Comparison of ENCODE assay signal across 8 cellular contexts in genomic region chr5:147558826-147559225, GRCh38. TPM values are rescaled to one million over a fixed set of nuclear protein-coding genes. Genes with fewer than 3 reads are reported as not detected.
DNase-seq lines count a peak whose midpoint lies in the region; ATAC-seq and TF ChIP-seq lines count a peak whose summit lies in the region.

No MANE protein-coding gene starts in this region.

- H3K27me3 ChIP-seq in A673 (replicated peaks; ENCODE audit: insufficient read depth, low read depth, low read length, poor library complexity) (no peaks in the 10 kb centered on the region), MM.1S (replicated peaks; ENCODE audit: insufficient read depth, low read length) (no peaks in the 10 kb centered on the region)

- POLR2A ChIA-PET in A673 (lab: Charles Lee; ENCODE audit: low non-redundant PET), result no interaction called here

- H2AFZ ChIP-seq in MM.1S (ENCODE audit: low read length), result no peak overlapping the region

- BruUV-seq in A673 (replicated peaks; lab: Mats Ljungman, UMichigan), result no TSS peak

- intact Hi-C loops in A673 (cut with micrococcal nuclease; ENCODE audit: unreplicated experiment), result loop anchor here (1.0 to 5.0 kb wide), 3 partner anchors 47 to 105 kb away; partner anchors contain the start of gene DPYSL3

- H4K20me1 ChIP-seq in MM.1S (ENCODE audit: insufficient read depth, low read length), result no peaks in the 10 kb centered on the region

- H3K4me2 ChIP-seq in MM.1S (ENCODE audit: low read depth, low read length), result no peak overlapping the region

- H3K4me3 ChIP-seq in A673 (ENCODE audit: low read depth, low read length, poor library complexity, severe bottlenecking), result no peak overlapping the region
- H3K4me3 ChIP-seq in MM.1S (ENCODE audit: low read length), result no peak overlapping the region

- H3K36me3 ChIP-seq in A673 (ENCODE audit: insufficient read depth, low read length, poor library complexity, severe bottlenecking) (no peaks in the 10 kb centered on the region), MM.1S (replicated peaks; ENCODE audit: insufficient read depth, low read length) (no peaks in the 10 kb centered on the region)

- peak; percentile 65 for TF ChIP-seq CTCF in A673 (conservative IDR thresholded peaks at IDR 0.05; ENCODE audit: low read depth, low read length)
- TF ChIP-seq CTCF in MM.1S (IDR thresholded peaks at IDR 0.05; ENCODE audit: low read length), result peak; percentile 50

- H3K4me1 ChIP-seq in A673 (ENCODE audit: insufficient read depth, low read length, poor library complexity, severe bottlenecking) (peaks cover 9% of the 10 kb centered on the region), MM.1S (ENCODE audit: low read length) (no peaks in the 10 kb centered on the region)

- no peaks in the 10 kb centered on the region for H3F3A ChIP-seq in MM.1S (ENCODE audit: insufficient read depth, low read length)

- DNase-seq in A673 (ENCODE audit: low spot score), result peak; percentile 69
- DNase-seq in MM.1S, result peak; percentile 35
- DNase-seq in SHP77 treated with DMSO at 0.1 percent for 48 hours (lab: John Stamatoyannopoulos, UW), result peak; percentile 29
- DNase-seq in globus pallidus (ENCODE audit: low spot score), result peak; percentile 29
- peak; percentile 59 for DNase-seq in pulmonary artery endothelial cell (ENCODE audit: low read depth, low spot score)
- DNase-seq in retina, result no peak

- H3K9ac ChIP-seq in MM.1S (ENCODE audit: low read length), result no peak overlapping the region

- no peak overlapping the region for H3K27ac ChIP-seq in A673 (ENCODE audit: low read depth, low read length, poor library complexity, severe bottlenecking)
- H3K27ac ChIP-seq in MM.1S (ENCODE audit: low read length), result no peak overlapping the region

- CTCF ChIA-PET in A673 (lab: Charles Lee), result interaction anchor here (1.6 kb wide), 1 partner anchor 95 kb away, joined by 5 read pairs; no protein-coding TSS in a partner anchor

- peak; percentile 78 for ATAC-seq in GM18517 (IDR thresholded peaks at IDR 0.05; ENCODE audit: unreplicated experiment)
- ATAC-seq in GM21717 (IDR thresholded peaks at IDR 0.05; ENCODE audit: unreplicated experiment), result no peak

- no peaks in the 10 kb centered on the region for H3K9me2 ChIP-seq in MM.1S (replicated peaks; ENCODE audit: insufficient read depth, low read length)

- no peaks in the 10 kb centered on the region for H3K79me2 ChIP-seq in MM.1S (ENCODE audit: low read length)

- H3K9me3 ChIP-seq in A673 (ENCODE audit: low read depth, low read length, poor library complexity, severe bottlenecking) (no peaks in the 10 kb centered on the region), MM.1S (replicated peaks; ENCODE audit: insufficient read depth, low read length) (no peaks in the 10 kb centered on the region)

RNA-seq across cellular contexts. Expression of gene DPYSL3, which starts 49.0 kb away (rescaled TPM):
- total RNA-seq in A673 (2021) (24.8 and 35.3 TPM in 2 replicates), pulmonary artery endothelial cell (138 and 161 TPM in 2 replicates)
